30 cellular contexts compared by ENCODE assay signal in the genomic region with DNA sequence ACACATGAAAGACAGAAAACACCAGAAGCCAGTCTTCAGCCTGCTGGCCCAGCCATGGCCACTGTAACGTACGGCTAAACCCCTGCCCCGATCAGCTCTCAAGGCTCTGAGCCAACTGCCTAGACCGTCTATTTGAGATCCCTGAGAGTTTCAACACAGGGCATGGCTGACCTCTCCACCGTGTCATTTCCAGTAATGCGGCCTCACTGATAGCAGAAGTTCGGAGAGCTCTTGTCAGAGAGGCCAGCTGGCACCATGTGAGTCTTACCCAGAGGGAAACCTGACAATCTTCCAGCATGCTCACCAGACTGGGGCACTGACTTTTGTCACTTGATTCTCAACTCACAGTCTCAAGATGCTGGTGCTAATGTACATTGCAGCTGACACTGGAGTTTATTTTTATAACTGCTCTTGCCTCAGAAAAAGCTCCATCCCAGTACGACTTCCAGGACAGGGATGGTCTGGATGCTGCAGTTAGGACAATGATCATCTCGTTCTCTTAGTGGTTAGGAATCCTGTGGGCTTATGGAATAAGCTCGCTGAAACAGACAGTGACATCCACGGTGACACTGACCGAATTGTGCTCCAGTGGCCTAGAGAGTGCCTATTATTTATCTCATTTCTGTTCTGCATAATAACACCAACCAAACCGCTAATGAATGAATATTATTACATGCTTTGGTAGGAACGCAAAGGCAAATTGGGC.
A peak's percentile ranks its signal among the peaks of the same experiment; 100 is the strongest.
DNase-seq lines count a peak whose midpoint lies in the region; ATAC-seq, FAIRE-seq and TF ChIP-seq lines count a peak whose summit lies in the region.
"Had no signal": no experiment of that assay in that cellular context is flagged by ENCODE, and none has a peak within 500 bp of the region (broad histone marks: within the 10 kb centered on the region; RNA-seq: fewer than 3 reads in every experiment).

No MANE protein-coding gene starts in this region.

- H3K4me2 ChIP-seq in HepG2 (ENCODE audit: low read depth, low read length) = no peak overlapping the region
- H3K4me2 ChIP-seq: A549 had no signal

- H3K4me3 Mint-ChIP-seq in activated T-helper 1 cell treated with anti-CD3 and anti-CD28 coated beads, Interleukin-12 subunit alpha, Interleukin-12 subunit beta, Interleukin-2, Interleukin-4 antibody, amounts not matched to agents 30 ng/mL and 10 ng/mL and 1 ng/mL, durations not matched to agents 14 hours and 24 hours and 36 hours = no peak overlapping the region
- H3K4me3 Mint-ChIP-seq: natural killer cell had no signal

- intact Hi-C loops in HepG2 (cut with micrococcal nuclease; ENCODE audit: unreplicated experiment) (no loop called here), cardiac septum (cut with DNase I) (loop anchor here (5.0 to 10.0 kb wide), 3 partner anchors 108 to 300 kb away; no protein-coding TSS in a partner anchor), lower lobe of right lung (cut with DNase I) (no loop called here), upper lobe of right lung (cut with DNase I) (no loop called here)
- intact Hi-C loops in activated T-helper 1 cell treated with anti-CD3 and anti-CD28 coated beads, Interleukin-12 subunit alpha, Interleukin-12 subunit beta, Interleukin-2, Interleukin-4 antibody, amounts not matched to agents 30 ng/mL and 10 ng/mL and 1 ng/mL, durations not matched to agents 14 hours and 24 hours and 36 hours (cut with micrococcal nuclease) = no loop called here

- H4K20me1 ChIP-seq in HepG2 (ENCODE audit: insufficient read depth, low read length) = no peaks in the 10 kb centered on the region

- H3K9ac ChIP-seq in liver (ENCODE audit: low read depth in 1 of 2, low read length in 2 of 2) (no peak overlapping the region), HepG2 (ENCODE audit: insufficient read depth, low read depth, low read length) (no peak overlapping the region)

- no peak overlapping the region for H3K27ac Mint-ChIP-seq in activated T-helper 1 cell treated with anti-CD3 and anti-CD28 coated beads, Interleukin-12 subunit alpha, Interleukin-12 subunit beta, Interleukin-2, Interleukin-4 antibody, amounts not matched to agents 30 ng/mL and 10 ng/mL and 1 ng/mL, durations not matched to agents 14 hours and 24 hours and 36 hours
- H3K27ac Mint-ChIP-seq: activated naive CD4-positive, alpha-beta T cell treated with anti-CD3 and anti-CD28 coated beads, Interleukin-2, amount 50 U/mL, for 72 hours; natural killer cell had no signal

- no peaks in the 10 kb centered on the region for H3K9me3 Mint-ChIP-seq in activated T-helper 1 cell treated with anti-CD3 and anti-CD28 coated beads, Interleukin-12 subunit alpha, Interleukin-12 subunit beta, Interleukin-2, Interleukin-4 antibody, amounts not matched to agents 30 ng/mL and 10 ng/mL and 1 ng/mL, durations not matched to agents 14 hours and 24 hours and 36 hours
- H3K9me3 Mint-ChIP-seq: activated naive CD4-positive, alpha-beta T cell treated with anti-CD3 and anti-CD28 coated beads, Interleukin-2, amount 50 U/mL, for 72 hours; natural killer cell had no signal

- no peaks in the 10 kb centered on the region for H3K4me1 Mint-ChIP-seq in activated T-helper 1 cell treated with anti-CD3 and anti-CD28 coated beads, Interleukin-12 subunit alpha, Interleukin-12 subunit beta, Interleukin-2, Interleukin-4 antibody, amounts not matched to agents 30 ng/mL and 10 ng/mL and 1 ng/mL, durations not matched to agents 14 hours and 24 hours and 36 hours (ENCODE audit: low read depth)
- H3K4me1 Mint-ChIP-seq: natural killer cell had no signal

- TF ChIP-seq RAD21 in liver (IDR thresholded peaks at IDR 0.05) (peak; percentile 39 to 63), HepG2 (CRISPR knock-in tag; IDR thresholded peaks at IDR 0.05) (no peak)

- H3K27me3 ChIP-seq in liver (ENCODE audit: control insufficient read depth in 4 of 4, insufficient read depth in 4 of 4, low read length in 3 of 4) = no peaks in the 10 kb centered on the region
- peaks cover 0 to 1% of the 10 kb centered on the region in 2 experiments; a peak in 2 of 5 replicates for H3K27me3 ChIP-seq in HepG2 (ENCODE audit: control insufficient read depth in 1 of 2, insufficient read depth in 2 of 2, low read length in 2 of 2)
- no peaks in the 10 kb centered on the region for H3K27me3 ChIP-seq in lower lobe of right lung (ENCODE audit: low read depth)
- H3K27me3 ChIP-seq in upper lobe of right lung = no peaks in the 10 kb centered on the region
- H3K27me3 ChIP-seq: stomach had no signal

- CTCF ChIA-PET in HepG2 (lab: Yijun Ruan, JAX; ENCODE audit: low intra/inter-chr PET ratio, low total read pairs) = no interaction called here

- no TSS peak for BruUV-seq in HepG2 (replicated peaks; lab: Mats Ljungman, UMichigan)

- H3K4me3 ChIP-seq in liver (ENCODE audit: low read depth in 1 of 3, low read length in 3 of 3) (no peak overlapping the region), HepG2 (replicated peaks in 1 of 3; ENCODE audit: insufficient read depth in 1 of 3, low read depth in 2 of 3, low read length in 3 of 3) (no peak overlapping the region), lower lobe of right lung (no peak overlapping the region), upper lobe of right lung (no peak overlapping the region)
- H3K4me3 ChIP-seq: A549, coronary artery, mucosa of descending colon, stomach had no signal

- no peaks in the 10 kb centered on the region for H3K36me3 Mint-ChIP-seq in activated T-helper 1 cell treated with anti-CD3 and anti-CD28 coated beads, Interleukin-12 subunit alpha, Interleukin-12 subunit beta, Interleukin-2, Interleukin-4 antibody, amounts not matched to agents 30 ng/mL and 10 ng/mL and 1 ng/mL, durations not matched to agents 14 hours and 24 hours and 36 hours (ENCODE audit: low read depth)
- H3K36me3 Mint-ChIP-seq: activated naive CD4-positive, alpha-beta T cell treated with anti-CD3 and anti-CD28 coated beads, Interleukin-2, amount 50 U/mL, for 72 hours; natural killer cell had no signal

- TF ChIP-seq CTCF in liver (IDR thresholded peaks at IDR 0.05; ENCODE audit: low read depth, low read length, missing input control) (no peak), HepG2 (CRISPR knock-in tag; IDR thresholded peaks at IDR 0.05) (no peak), lower lobe of right lung (IDR thresholded peaks at IDR 0.05) (no peak), upper lobe of right lung (IDR thresholded peaks at IDR 0.05) (no peak)

- TF ChIP-seq EP300 in HepG2 (IDR thresholded peaks at IDR 0.05; ENCODE audit: low read depth in 2 of 2, low read length in 2 of 2) = no peak
- TF ChIP-seq EP300 in HepG2 (CRISPR knock-in tag; IDR thresholded peaks at IDR 0.05; ENCODE audit: borderline replicate concordance) = no peak

- 45% methylated on average over 14 of the region's 14 CpGs for WGBS in liver
- WGBS in HepG2 (ENCODE audit: low lambda C conversion rate) = 37% methylated on average over 8 of the region's 14 CpGs

- H2AFZ ChIP-seq in HepG2 (ENCODE audit: low read length) = no peak overlapping the region

- no peaks in the 10 kb centered on the region for H3K79me2 ChIP-seq in HepG2 (ENCODE audit: insufficient read depth, low read length)

- peaks cover 1% of the 10 kb centered on the region for H3K27me3 Mint-ChIP-seq in activated T-helper 1 cell treated with anti-CD3 and anti-CD28 coated beads, Interleukin-12 subunit alpha, Interleukin-12 subunit beta, Interleukin-2, Interleukin-4 antibody, amounts not matched to agents 30 ng/mL and 10 ng/mL and 1 ng/mL, durations not matched to agents 14 hours and 24 hours and 36 hours (ENCODE audit: insufficient read depth)

- no peaks in the 10 kb centered on the region for H3K9me3 ChIP-seq in liver (ENCODE audit: control insufficient read depth in 4 of 4, low read length in 3 of 4)
- no peaks in the 10 kb centered on the region for H3K9me3 ChIP-seq in HepG2 (ENCODE audit: low read length)
- no peaks in the 10 kb centered on the region for H3K9me3 ChIP-seq in lower lobe of right lung
- H3K9me3 ChIP-seq in upper lobe of right lung = no peaks in the 10 kb centered on the region
- H3K9me3 ChIP-seq: A549, mucosa of descending colon, stomach had no signal

- H3K27ac ChIP-seq in liver (ENCODE audit: low read depth in 1 of 2, low read length in 2 of 2) = peak overlapping the region in 1 of 2 donors; percentile 44
- H3K27ac ChIP-seq in HepG2 (ENCODE audit: extremely low read length, insufficient read depth, low read length) = no peak overlapping the region
- H3K27ac ChIP-seq in lower lobe of right lung = no peak overlapping the region
- no peak overlapping the region for H3K27ac ChIP-seq in upper lobe of right lung
- H3K27ac ChIP-seq: A549, coronary artery, epithelial cell of prostate, stomach had no signal

- no peaks in the 10 kb centered on the region for H3K36me3 ChIP-seq in liver (ENCODE audit: control insufficient read depth in 4 of 4, insufficient read depth in 3 of 4, low read depth in 1 of 4, low read length in 3 of 4)
- no peaks in the 10 kb centered on the region for H3K36me3 ChIP-seq in HepG2 (replicated peaks in 1 of 2; ENCODE audit: control insufficient read depth in 1 of 2, insufficient read depth in 2 of 2, low read length in 2 of 2)
- no peaks in the 10 kb centered on the region for H3K36me3 ChIP-seq in lower lobe of right lung
- no peaks in the 10 kb centered on the region for H3K36me3 ChIP-seq in upper lobe of right lung
- H3K36me3 ChIP-seq: stomach had no signal

- ATAC-seq in HepG2 (no peak), lower lobe of right lung (peak; percentile 73 to 86), upper lobe of right lung (peak; percentile 82)
- ATAC-seq: A549; activated naive CD4-positive, alpha-beta T cell treated with anti-CD3 and anti-CD28 coated beads, Interleukin-2, amount 50 U/mL, for 72 hours; mucosa of descending colon; natural killer cell; Panc1 had no signal

- in situ Hi-C loops in HepG2 (cut with HindIII; ENCODE audit: extremely low pct_ligation_motif_present, low pct_unique_long_range_greater_than_20kb) = no loop called here

- TF ChIP-seq POLR2A in HepG2 (IDR thresholded peaks at IDR 0.05; ENCODE audit: insufficient read depth in 1 of 2, low read depth in 2 of 2, low read length in 2 of 2) = no peak

- DNase-seq in HepG2 (ENCODE audit: low spot score) (no peak), cardiac septum (ENCODE audit: low spot score) (peak; percentile 81), lower lobe of right lung (peak; percentile 49), upper lobe of right lung (peak; percentile 69), NCI-H2107 (lab: John Stamatoyannopoulos, UW) (no peak), NCI-H1930 (lab: John Stamatoyannopoulos, UW) (no peak)
- DNase-seq in activated T-helper 1 cell treated with anti-CD3 and anti-CD28 coated beads, Interleukin-12 subunit alpha, Interleukin-12 subunit beta, Interleukin-2, Interleukin-4 antibody, amounts not matched to agents 30 ng/mL and 10 ng/mL and 1 ng/mL, durations not matched to agents 14 hours and 24 hours and 36 hours (ENCODE audit: low spot score) = no peak
- DNase-seq: activated CD4-positive, alpha-beta T cell treated with anti-CD3 and anti-CD28 coated beads for 48 hours; DND-41; effector CD8-positive, alpha-beta T cell; Kasumi-1; mammary epithelial cell; mucosa of descending colon; natural killer cell; NCI-H2171 treated with DMSO at 0.1 percent for 48 hours; NCI-H510A treated with DMSO at 0.1 percent for 48 hours; NK-92 treated with Interleukin-12 subunit alpha and Interleukin-12 subunit beta, amount 100 ng/mL, for 24 hours; SHP77 treated with DMSO at 0.1 percent for 48 hours; stimulated activated CD4-positive, alpha-beta T cell treated with anti-CD3 and anti-CD28 coated beads, Interleukin-12 subunit alpha, Interleukin-12 subunit beta, amount 100 ng/mL, for 4 hours; stimulated activated CD4-positive, alpha-beta T cell treated with anti-CD3 and anti-CD28 coated beads, Interleukin-2, amount 100 ng/mL, for 48 hours; stomach; T-helper 2 cell had no signal

- POLR2A ChIA-PET in HepG2 (lab: Yijun Ruan, JAX) = no interaction called here

- no peak for FAIRE-seq in HepG2 (lab: Jason Lieb, UNC)
- FAIRE-seq: A549, bronchial epithelial cell, islet of Langerhans had no signal

- H3K4me1 ChIP-seq in liver (ENCODE audit: control insufficient read depth in 4 of 4, insufficient read depth in 4 of 4, low read length in 3 of 4) (peaks cover 6 to 23% (median 19%) of the 10 kb centered on the region in 4 donors), HepG2 (ENCODE audit: insufficient read depth, low read length) (no peaks in the 10 kb centered on the region), lower lobe of right lung (no peaks in the 10 kb centered on the region), upper lobe of right lung (no peaks in the 10 kb centered on the region)
- H3K4me1 ChIP-seq: A549, stomach had no signal

Comparison
In these comparisons a context has a peak if more than half of its experiments do, and no peak if none do; other contexts are left out.
1. DNase-seq: peak in cardiac septum (single experiment), lower lobe of right lung (single experiment) and upper lobe of right lung (single experiment); none in HepG2 (single experiment), activated T-helper 1 cell treated with anti-CD3 and anti-CD28 coated beads, Interleukin-12 subunit alpha, Interleukin-12 subunit beta, Interleukin-2, Interleukin-4 antibody, amounts not matched to agents 30 ng/mL and 10 ng/mL and 1 ng/mL, durations not matched to agents 14 hours and 24 hours and 36 hours (single experiment), NCI-H2107 (single experiment) and NCI-H1930 (0 of 2).